ENCODE assay signal across 1 cellular context in the genomic region with DNA sequence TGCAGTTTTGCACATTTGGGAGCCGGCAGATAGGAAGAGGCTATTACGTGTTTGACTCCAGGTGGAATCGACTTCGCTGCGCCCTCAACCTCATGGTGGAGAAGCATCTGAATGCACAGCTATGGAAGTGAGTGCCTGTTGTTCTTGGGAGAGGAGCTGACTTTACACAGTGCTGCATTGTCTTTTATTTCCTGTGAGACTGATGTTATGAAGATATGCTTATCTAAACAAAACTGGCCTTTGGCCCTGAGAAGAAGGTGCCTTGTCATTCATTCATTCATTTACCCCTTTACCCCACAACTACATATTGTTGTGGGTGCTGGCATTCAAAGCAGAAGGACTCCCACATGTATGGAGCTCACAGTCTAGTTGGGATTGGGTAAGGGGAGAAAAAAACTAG.
TF ChIP-seq lines count a peak whose summit lies in the region.

No MANE protein-coding gene starts in this region.

TF ChIP-seq in HepG2, 621 proteins besides CTCF, POLR2A, EP300 and RAD21:
- TF ChIP-seq, protein P1, sequence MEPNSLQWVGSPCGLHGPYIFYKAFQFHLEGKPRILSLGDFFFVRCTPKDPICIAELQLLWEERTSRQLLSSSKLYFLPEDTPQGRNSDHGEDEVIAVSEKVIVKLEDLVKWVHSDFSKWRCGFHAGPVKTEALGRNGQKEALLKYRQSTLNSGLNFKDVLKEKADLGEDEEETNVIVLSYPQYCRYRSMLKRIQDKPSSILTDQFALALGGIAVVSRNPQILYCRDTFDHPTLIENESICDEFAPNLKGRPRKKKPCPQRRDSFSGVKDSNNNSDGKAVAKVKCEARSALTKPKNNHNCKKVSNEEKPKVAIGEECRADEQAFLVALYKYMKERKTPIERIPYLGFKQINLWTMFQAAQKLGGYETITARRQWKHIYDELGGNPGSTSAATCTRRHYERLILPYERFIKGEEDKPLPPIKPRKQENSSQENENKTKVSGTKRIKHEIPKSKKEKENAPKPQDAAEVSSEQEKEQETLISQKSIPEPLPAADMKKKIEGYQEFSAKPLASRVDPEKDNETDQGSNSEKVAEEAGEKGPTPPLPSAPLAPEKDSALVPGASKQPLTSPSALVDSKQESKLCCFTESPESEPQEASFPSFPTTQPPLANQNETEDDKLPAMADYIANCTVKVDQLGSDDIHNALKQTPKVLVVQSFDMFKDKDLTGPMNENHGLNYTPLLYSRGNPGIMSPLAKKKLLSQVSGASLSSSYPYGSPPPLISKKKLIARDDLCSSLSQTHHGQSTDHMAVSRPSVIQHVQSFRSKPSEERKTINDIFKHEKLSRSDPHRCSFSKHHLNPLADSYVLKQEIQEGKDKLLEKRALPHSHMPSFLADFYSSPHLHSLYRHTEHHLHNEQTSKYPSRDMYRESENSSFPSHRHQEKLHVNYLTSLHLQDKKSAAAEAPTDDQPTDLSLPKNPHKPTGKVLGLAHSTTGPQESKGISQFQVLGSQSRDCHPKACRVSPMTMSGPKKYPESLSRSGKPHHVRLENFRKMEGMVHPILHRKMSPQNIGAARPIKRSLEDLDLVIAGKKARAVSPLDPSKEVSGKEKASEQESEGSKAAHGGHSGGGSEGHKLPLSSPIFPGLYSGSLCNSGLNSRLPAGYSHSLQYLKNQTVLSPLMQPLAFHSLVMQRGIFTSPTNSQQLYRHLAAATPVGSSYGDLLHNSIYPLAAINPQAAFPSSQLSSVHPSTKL (CRISPR knock-in tag; IDR thresholded peaks at IDR 0.05), result peak; percentile 27; the same call in 1 of the 2 replicates
- TF ChIP-seq SOX5 (CRISPR knock-in tag; IDR thresholded peaks at IDR 0.05; ENCODE audit: borderline replicate concordance) (peak; percentile 66), TRAFD1 (CRISPR knock-in tag; IDR thresholded peaks at IDR 0.05; ENCODE audit: borderline replicate concordance) (no peak), SRF (IDR thresholded peaks at IDR 0.05; ENCODE audit: low read depth, low read length) (no peak), MAFK (conservative IDR thresholded peaks at IDR 0.05 in 1 of 2, IDR thresholded peaks at IDR 0.05 in 1 of 2; ENCODE audit: low read length in 2 of 2) (peak in 1 of 2 experiments; percentile 43; a peak in 1 of 4 replicates), SAP130 (CRISPR knock-in tag; IDR thresholded peaks at IDR 0.05; ENCODE audit: low read depth) (0 out of 2 replicates have a peak, but pooled peaks have one; percentile 11), SOX13 (IDR thresholded peaks at IDR 0.05) (no peak), SOX13 (CRISPR knock-in tag; conservative IDR thresholded peaks at IDR 0.05 in 1 of 2, IDR thresholded peaks at IDR 0.05 in 1 of 2) (peak in 1 of 2 experiments; percentile 76; a peak in 2 of 4 replicates), ZNF24 (IDR thresholded peaks at IDR 0.05) (peak; percentile 84), SOX6 (IDR thresholded peaks at IDR 0.05) (no peak), SOX6 (CRISPR knock-in tag; IDR thresholded peaks at IDR 0.05) (peak; percentile 20; the same call in 1 of the 2 replicates)
